In genomic region chr4:159735281-159736207, GRCh38 we compare ENCODE assay signal across 25 cellular contexts.
"Had no signal": no experiment of that assay in that cellular context is flagged by ENCODE, and none has a peak within 500 bp of the region (broad histone marks: within the 10 kb centered on the region; RNA-seq: fewer than 3 reads in every experiment).

No MANE protein-coding gene starts in this region.

- H3K9ac ChIP-seq: parathyroid adenoma had no signal

- H3K36me3 Mint-ChIP-seq: naive thymus-derived CD8-positive, alpha-beta T cell had no signal

- H3K27me3 ChIP-seq: esophagus squamous epithelium, gastrocnemius medialis, neutrophil, thyroid gland, upper lobe of right lung had no signal

- H3K4me3 ChIP-seq: coronary artery, esophagus squamous epithelium, gastrocnemius medialis, lung, thyroid gland, upper lobe of right lung had no signal

- H3K9me3 Mint-ChIP-seq: activated naive CD8-positive, alpha-beta T cell treated with anti-CD3 and anti-CD28 coated beads, Interleukin-2, amount 50 U/mL, for 24 hours; activated T-helper 1 cell treated with anti-CD3 and anti-CD28 coated beads, Interleukin-12 subunit alpha, Interleukin-12 subunit beta, Interleukin-2, Interleukin-4 antibody, amounts not matched to agents 30 ng/mL and 10 ng/mL and 1 ng/mL, durations not matched to agents 14 hours and 24 hours and 36 hours had no signal

- H3K27ac ChIP-seq: coronary artery, esophagus squamous epithelium, gastrocnemius medialis, neutrophil, parathyroid adenoma, thyroid gland, upper lobe of right lung, WERI-Rb-1 had no signal

- H2AFZ ChIP-seq: parathyroid adenoma had no signal

- H3K4me3 Mint-ChIP-seq: activated CD8-positive, alpha-beta T cell treated with anti-CD3 and anti-CD28 coated beads, Interleukin-2, amount 10 ng/mL, durations not matched to agents 7 days and 5 days; activated naive CD8-positive, alpha-beta T cell treated with anti-CD3 and anti-CD28 coated beads, Interleukin-2, amount 50 U/mL, for 24 hours; activated T-helper 1 cell treated with anti-CD3 and anti-CD28 coated beads, Interleukin-12 subunit alpha, Interleukin-12 subunit beta, Interleukin-2, Interleukin-4 antibody, amounts not matched to agents 30 ng/mL and 10 ng/mL and 1 ng/mL, durations not matched to agents 14 hours and 24 hours and 36 hours; naive thymus-derived CD8-positive, alpha-beta T cell had no signal

- H3K27me3 Mint-ChIP-seq: activated naive CD8-positive, alpha-beta T cell treated with anti-CD3 and anti-CD28 coated beads, Interleukin-2, amount 50 U/mL, for 24 hours; naive thymus-derived CD8-positive, alpha-beta T cell had no signal

- H3K79me2 ChIP-seq: parathyroid adenoma had no signal

- H3K9me3 ChIP-seq: esophagus squamous epithelium, gastrocnemius medialis, neutrophil, thyroid gland, upper lobe of right lung had no signal

- H3K36me3 ChIP-seq: esophagus squamous epithelium, gastrocnemius medialis, neutrophil, thyroid gland, upper lobe of right lung, WERI-Rb-1 had no signal

- H3K27ac Mint-ChIP-seq: activated CD8-positive, alpha-beta T cell treated with anti-CD3 and anti-CD28 coated beads, Interleukin-2, amount 10 ng/mL, durations not matched to agents 7 days and 5 days; activated naive CD8-positive, alpha-beta T cell treated with anti-CD3 and anti-CD28 coated beads, Interleukin-2, amount 50 U/mL, for 24 hours; activated T-helper 1 cell treated with anti-CD3 and anti-CD28 coated beads, Interleukin-12 subunit alpha, Interleukin-12 subunit beta, Interleukin-2, Interleukin-4 antibody, amounts not matched to agents 30 ng/mL and 10 ng/mL and 1 ng/mL, durations not matched to agents 14 hours and 24 hours and 36 hours; naive thymus-derived CD8-positive, alpha-beta T cell had no signal

- DNase-seq: activated CD4-positive, alpha-beta T cell treated with anti-CD3 and anti-CD28 coated beads for 1 hour; activated CD4-positive, alpha-beta T cell treated with anti-CD3 and anti-CD28 coated beads, Interleukin-2, amount 50 U/mL, for 1 hour; activated CD8-positive, alpha-beta T cell treated with anti-CD3 and anti-CD28 coated beads, Interleukin-2, amount 10 ng/mL, durations not matched to agents 7 days and 5 days; activated gamma-delta T cell; activated naive CD4-positive, alpha-beta T cell treated with anti-CD3 and anti-CD28 coated beads, Interleukin-2, amount 50 U/mL, for 16 hours; activated naive CD8-positive, alpha-beta T cell treated with anti-CD3 and anti-CD28 coated beads, Interleukin-2, amount 50 U/mL, for 24 hours; cerebellar nuclear complex; esophagus squamous epithelium; gastrocnemius medialis; head of caudate nucleus; left colon; naive thymus-derived CD8-positive, alpha-beta T cell; right cardiac atrium; stimulated activated CD4-positive, alpha-beta T cell treated with anti-CD3 and anti-CD28 coated beads, Interleukin-12 subunit alpha, Interleukin-12 subunit beta, amount 100 ng/mL, for 4 hours; stimulated activated CD4-positive, alpha-beta T cell treated with anti-CD3 and anti-CD28 coated beads, Interleukin-4, amount 100 ng/mL, for 4 hours; stimulated activated naive CD8-positive, alpha-beta T cell treated with anti-CD3 and anti-CD28 coated beads, Interleukin-15, Interleukin-2, amounts not matched to agents 100 U/mL and 50 U/mL, for 24 hours; T-helper 1 cell; thyroid gland; upper lobe of right lung; WERI-Rb-1 had no signal

- H3K4me1 Mint-ChIP-seq: activated naive CD8-positive, alpha-beta T cell treated with anti-CD3 and anti-CD28 coated beads, Interleukin-2, amount 50 U/mL, for 24 hours; naive thymus-derived CD8-positive, alpha-beta T cell had no signal

- H3K4me1 ChIP-seq: esophagus squamous epithelium, gastrocnemius medialis, parathyroid adenoma, thyroid gland, upper lobe of right lung had no signal
